In the genomic region with DNA sequence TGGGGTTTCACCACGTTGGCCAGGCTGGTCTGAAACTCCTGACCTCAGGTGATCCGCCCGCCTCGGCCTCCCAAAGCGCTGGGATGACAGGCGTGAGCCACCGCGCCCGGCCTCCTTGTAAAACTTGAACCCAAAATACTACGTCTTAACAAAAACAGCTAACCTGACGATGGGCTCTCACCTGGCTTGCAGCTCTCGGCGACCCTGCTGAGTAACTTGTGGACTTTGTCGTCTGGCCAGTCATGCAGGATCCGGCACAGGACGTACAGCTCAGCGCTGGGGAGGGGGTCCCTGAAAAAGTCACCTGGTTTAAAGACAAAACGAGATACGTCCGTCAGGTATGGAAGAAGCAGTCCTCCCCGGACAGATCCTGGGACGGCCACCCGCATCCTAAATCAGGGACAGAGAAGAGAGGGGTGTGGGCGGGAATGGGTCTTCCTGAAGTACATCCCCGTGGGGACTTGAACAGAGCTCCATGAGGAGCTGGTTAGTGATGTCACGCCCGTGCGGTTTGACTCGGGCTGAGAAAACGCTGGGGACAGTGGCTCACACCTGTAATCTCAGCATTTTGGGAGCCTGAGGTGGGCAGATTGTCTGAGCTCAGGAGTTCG, we compare ENCODE assay signal across 1 cellular context.
TF ChIP-seq lines count a peak whose summit lies in the region.

No MANE protein-coding gene starts in this region.

TF ChIP-seq in WTC11, 78 proteins besides CTCF, POLR2A, EP300 and RAD21 (continued from another document):
- TF ChIP-seq, protein P1, sequence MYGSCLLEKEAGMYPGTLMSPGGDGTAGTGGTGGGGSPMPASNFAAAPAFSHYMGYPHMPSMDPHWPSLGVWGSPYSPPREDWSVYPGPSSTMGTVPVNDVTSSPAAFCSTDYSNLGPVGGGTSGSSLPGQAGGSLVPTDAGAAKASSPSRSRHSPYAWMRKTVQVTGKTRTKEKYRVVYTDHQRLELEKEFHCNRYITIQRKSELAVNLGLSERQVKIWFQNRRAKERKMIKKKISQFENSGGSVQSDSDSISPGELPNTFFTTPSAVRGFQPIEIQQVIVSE (CRISPR knock-in tag; IDR thresholded peaks at IDR 0.05; ENCODE audit: borderline replicate concordance), result no peak
- TF ChIP-seq, protein P2, sequence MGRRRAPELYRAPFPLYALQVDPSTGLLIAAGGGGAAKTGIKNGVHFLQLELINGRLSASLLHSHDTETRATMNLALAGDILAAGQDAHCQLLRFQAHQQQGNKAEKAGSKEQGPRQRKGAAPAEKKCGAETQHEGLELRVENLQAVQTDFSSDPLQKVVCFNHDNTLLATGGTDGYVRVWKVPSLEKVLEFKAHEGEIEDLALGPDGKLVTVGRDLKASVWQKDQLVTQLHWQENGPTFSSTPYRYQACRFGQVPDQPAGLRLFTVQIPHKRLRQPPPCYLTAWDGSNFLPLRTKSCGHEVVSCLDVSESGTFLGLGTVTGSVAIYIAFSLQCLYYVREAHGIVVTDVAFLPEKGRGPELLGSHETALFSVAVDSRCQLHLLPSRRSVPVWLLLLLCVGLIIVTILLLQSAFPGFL (CRISPR knock-in tag; IDR thresholded peaks at IDR 0.05; ENCODE audit: borderline replicate concordance), result no peak
